Comparison of ENCODE assay signal across 8 cellular contexts in the genomic region with DNA sequence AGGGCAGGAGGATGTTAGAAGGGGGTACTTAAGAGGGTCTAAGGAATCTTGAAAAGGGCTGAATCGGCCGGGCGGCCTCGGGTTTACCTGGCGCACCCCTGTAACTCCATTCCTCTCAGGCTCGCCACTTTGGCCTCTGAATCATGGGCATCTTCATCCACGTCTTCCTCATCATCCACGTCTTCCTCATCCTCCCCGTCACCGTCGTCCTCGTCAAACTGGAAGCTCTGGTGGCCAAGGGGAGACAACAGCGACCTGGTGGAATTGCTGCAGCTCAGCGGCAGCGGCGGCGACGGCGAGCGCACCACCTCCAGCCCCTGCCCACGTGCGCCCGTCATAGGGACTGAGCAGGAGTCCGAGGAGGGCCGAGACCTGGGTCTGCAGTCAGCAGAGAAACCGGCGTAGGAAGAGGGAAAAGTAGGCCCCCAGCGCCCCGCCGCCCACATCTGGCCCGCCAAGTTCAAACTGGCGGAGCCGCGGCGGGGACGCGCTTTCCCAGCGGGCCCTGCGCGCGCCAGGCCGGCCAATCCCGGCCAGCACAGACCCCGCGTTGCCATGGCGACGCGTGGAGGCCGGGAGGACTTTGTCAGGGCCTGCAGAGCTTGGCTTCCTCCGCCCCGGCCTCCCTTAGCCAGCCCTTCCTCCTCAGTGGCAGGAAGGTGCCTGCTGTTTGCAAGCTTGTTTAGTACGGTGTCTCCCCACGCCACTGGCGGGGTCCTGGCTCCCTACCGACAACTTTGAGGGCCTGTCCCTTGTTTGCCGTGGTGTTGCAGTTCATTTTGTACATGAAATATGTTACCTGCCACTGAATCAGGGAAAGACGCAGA. TPM values are rescaled to one million over a fixed set of nuclear protein-coding genes. Genes with fewer than 3 reads are reported as not detected.
A peak's percentile ranks its signal among the peaks of the same experiment; 100 is the strongest.
DNase-seq lines count a peak whose midpoint lies in the region; ATAC-seq and TF ChIP-seq lines count a peak whose summit lies in the region.

A gene with protein sequence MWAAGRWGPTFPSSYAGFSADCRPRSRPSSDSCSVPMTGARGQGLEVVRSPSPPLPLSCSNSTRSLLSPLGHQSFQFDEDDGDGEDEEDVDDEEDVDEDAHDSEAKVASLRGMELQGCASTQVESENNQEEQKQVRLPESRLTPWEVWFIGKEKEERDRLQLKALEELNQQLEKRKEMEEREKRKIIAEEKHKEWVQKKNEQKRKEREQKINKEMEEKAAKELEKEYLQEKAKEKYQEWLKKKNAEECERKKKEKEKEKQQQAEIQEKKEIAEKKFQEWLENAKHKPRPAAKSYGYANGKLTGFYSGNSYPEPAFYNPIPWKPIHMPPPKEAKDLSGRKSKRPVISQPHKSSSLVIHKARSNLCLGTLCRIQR (minus strand): TSS at position 467 of the 827 bp plus-strand sequence. CDS start 21 bp downstream, at position 446.

- peaks cover 28% of the 10 kb centered on the region for H3K4me1 Mint-ChIP-seq in T-helper 17 cell

- H3K36me3 ChIP-seq in prostate gland, result no peaks in the 10 kb centered on the region
- peaks cover 2% of the 10 kb centered on the region for H3K36me3 ChIP-seq in urinary bladder (ENCODE audit: insufficient read depth)

- H3K36me3 Mint-ChIP-seq in T-helper 17 cell (ENCODE audit: low read depth), result peaks cover 3% of the 10 kb centered on the region

- TF ChIP-seq POLR2A in prostate gland (IDR thresholded peaks at IDR 0.05), result no peak

- intact Hi-C loops in left ventricle myocardium superior (cut with micrococcal nuclease) (no loop called here), prostate gland (cut with DNase I) (loop anchor here (10.0 kb wide), 1 partner anchor 112 kb away; the partner anchor contains the start of gene LGR4)

- ATAC-seq in GM18502 (IDR thresholded peaks at IDR 0.05; ENCODE audit: poor library complexity, unreplicated experiment) (peak; percentile 99), HG02938 (IDR thresholded peaks at IDR 0.05; ENCODE audit: unreplicated experiment) (peak; percentile 98), T-helper 17 cell (peak; percentile 99), left ventricle myocardium superior (peak; percentile 100)

- H3K4me3 ChIP-seq in prostate gland (peak within 1 kb of the TSS; percentile 63 to 68), urinary bladder (ENCODE audit: low read depth, low read length) (peak within 1 kb of the TSS; percentile 68)

- H3K27ac ChIP-seq in prostate gland (peak within 1 kb of the TSS; percentile 47 to 67), urinary bladder (ENCODE audit: low read depth) (no peak within 1 kb of the TSS)

- TF ChIP-seq CTCF in prostate gland (IDR thresholded peaks at IDR 0.05), result no peak

- no peaks in the 10 kb centered on the region for H3K4me1 ChIP-seq in prostate gland (replicated peaks)
- H3K4me1 ChIP-seq in urinary bladder (ENCODE audit: insufficient read depth), result no peaks in the 10 kb centered on the region

- peak within 1 kb of the TSS; percentile 92 for H3K4me3 Mint-ChIP-seq in T-helper 17 cell

- peak within 1 kb of the TSS; percentile 95 for H3K27ac Mint-ChIP-seq in T-helper 17 cell

- peaks cover 2% of the 10 kb centered on the region for H3K27me3 Mint-ChIP-seq in T-helper 17 cell

- WGBS in prostate gland, result under 1% methylated on average over 57 of the region's 57 CpGs
- under 1% methylated on average over 57 of the region's 57 CpGs for WGBS in urinary bladder

- H3K9me3 ChIP-seq in T-helper 17 cell (ENCODE audit: control insufficient read depth, low read length, poor library complexity, severe bottlenecking), result no peaks in the 10 kb centered on the region
- H3K9me3 ChIP-seq in prostate gland, result no peaks in the 10 kb centered on the region

- no peaks in the 10 kb centered on the region for H3K27me3 ChIP-seq in prostate gland (replicated peaks; ENCODE audit: insufficient read depth)

- DNase-seq in NCI-H1694 (lab: John Stamatoyannopoulos, UW) (peak; percentile 67), T-helper 17 cell (peak; percentile 83 to 84 (median 84)), amygdala (lab: John Stamatoyannopoulos, UW) (peak in 55 of 56 donors; percentile 8 to 86 (median 66)), left ventricle myocardium superior (peak; percentile 96), prostate gland (ENCODE audit: low spot score) (peak; percentile 88)

RNA-seq across cellular contexts. Expression of the gene that starts here (rescaled TPM):
- 1 to 10 TPM; 1.1 to 1.8 TPM for total RNA-seq in T-helper 17 cell
- total RNA-seq in left ventricle myocardium superior, result 9.8 TPM
- total RNA-seq in prostate gland, result 1 to 10 TPM; 5.7 to 6.7 TPM
- 10.2 TPM for total RNA-seq in urinary bladder
- 3.2 TPM for polyA plus RNA-seq in urinary bladder
